Comparison of ENCODE assay signal across 13 cellular contexts in genomic region chr14:81275995-81276698, GRCh38. TPM values are rescaled to one million over a fixed set of nuclear protein-coding genes. Genes with fewer than 3 reads are reported as not detected.
A peak's percentile ranks its signal among the peaks of the same experiment; 100 is the strongest.
DNase-seq lines count a peak whose midpoint lies in the region; ATAC-seq, FAIRE-seq and TF ChIP-seq lines count a peak whose summit lies in the region.
"Had no signal": no experiment of that assay in that cellular context is flagged by ENCODE, and none has a peak within 500 bp of the region (broad histone marks: within the 10 kb centered on the region; RNA-seq: fewer than 3 reads in every experiment).

No MANE protein-coding gene starts in this region.

- intact Hi-C loops in activated B cell treated with CpG ODN at 0.5 μM for 24 hours (cut with micrococcal nuclease), result no loop called here

- peaks cover 17% of the 10 kb centered on the region for H3K4me1 Mint-ChIP-seq in activated B cell treated with CpG ODN at 0.5 μM for 24 hours
- H3K4me1 Mint-ChIP-seq in stimulated activated memory B cell treated with anti-CD40 and anti-IgM and Interleukin-4, amounts not matched to agents 10 μg/mL and 1 μg/mL and 100 μg/mL, for 72 hours, result peaks cover 16% of the 10 kb centered on the region
- H3K4me1 Mint-ChIP-seq: activated T-helper 17 cell treated with anti-CD3 and anti-CD28 coated beads, Interleukin-2, amount 50 U/mL, for 72 hours had no signal

- peak; percentile 60 for DNase-seq in DMS 273 (lab: John Stamatoyannopoulos, UW; ENCODE audit: unreplicated experiment)
- DNase-seq in DMS 273 treated with DMSO at 0.1 percent for 48 hours (lab: John Stamatoyannopoulos, UW), result no peak
- DNase-seq in activated B cell treated with CpG ODN at 0.5 μM for 24 hours, result no peak
- no peak for DNase-seq in iPS-NIHi11 (ENCODE audit: low spot score)
- no peak for DNase-seq in HTR-8/SVneo (ENCODE audit: insufficient read length, low spot score)
- DNase-seq in SHP77 treated with DMSO at 0.1 percent for 48 hours (lab: John Stamatoyannopoulos, UW), result no peak
- DNase-seq: lower lobe of right lung, MM.1S, PC-9 had no signal

- no peak overlapping the region for H3K27ac Mint-ChIP-seq in activated B cell treated with CpG ODN at 0.5 μM for 24 hours
- H3K27ac Mint-ChIP-seq in stimulated activated memory B cell treated with anti-CD40 and anti-IgM and Interleukin-4, amounts not matched to agents 10 μg/mL and 1 μg/mL and 100 μg/mL, for 72 hours, result no peak overlapping the region
- H3K27ac Mint-ChIP-seq: activated T-helper 17 cell treated with anti-CD3 and anti-CD28 coated beads, Interleukin-2, amount 50 U/mL, for 72 hours had no signal

- no peak for TF ChIP-seq CTCF in activated B cell treated with CpG ODN at 0.5 μM for 24 hours (IDR thresholded peaks at IDR 0.05)

- ATAC-seq in HG02970 (IDR thresholded peaks at IDR 0.05; ENCODE audit: low FRiP score, unreplicated experiment) (peak; percentile 57), activated B cell treated with CpG ODN at 0.5 μM for 24 hours (ENCODE audit: low read depth) (peak; percentile 58)
- ATAC-seq in stimulated activated memory B cell treated with anti-CD40 and anti-IgM and Interleukin-4, amounts not matched to agents 10 μg/mL and 1 μg/mL and 100 μg/mL, for 72 hours, result peak; percentile 56
- ATAC-seq: activated T-helper 17 cell treated with anti-CD3 and anti-CD28 coated beads, Interleukin-2, amount 50 U/mL, for 72 hours; gastroesophageal sphincter; lower lobe of right lung had no signal

- no peaks in the 10 kb centered on the region for H3K9me3 Mint-ChIP-seq in activated B cell treated with CpG ODN at 0.5 μM for 24 hours
- H3K9me3 Mint-ChIP-seq in stimulated activated memory B cell treated with anti-CD40 and anti-IgM and Interleukin-4, amounts not matched to agents 10 μg/mL and 1 μg/mL and 100 μg/mL, for 72 hours, result no peaks in the 10 kb centered on the region
- H3K9me3 Mint-ChIP-seq: activated T-helper 17 cell treated with anti-CD3 and anti-CD28 coated beads, Interleukin-2, amount 50 U/mL, for 72 hours had no signal

- H3K27me3 Mint-ChIP-seq in activated B cell treated with CpG ODN at 0.5 μM for 24 hours, result peaks cover 37% of the 10 kb centered on the region
- peaks cover 56% of the 10 kb centered on the region for H3K27me3 Mint-ChIP-seq in stimulated activated memory B cell treated with anti-CD40 and anti-IgM and Interleukin-4, amounts not matched to agents 10 μg/mL and 1 μg/mL and 100 μg/mL, for 72 hours

- H3K4me3 Mint-ChIP-seq in activated B cell treated with CpG ODN at 0.5 μM for 24 hours, result no peak overlapping the region
- no peak overlapping the region for H3K4me3 Mint-ChIP-seq in stimulated activated memory B cell treated with anti-CD40 and anti-IgM and Interleukin-4, amounts not matched to agents 10 μg/mL and 1 μg/mL and 100 μg/mL, for 72 hours
- H3K4me3 Mint-ChIP-seq: activated T-helper 17 cell treated with anti-CD3 and anti-CD28 coated beads, Interleukin-2, amount 50 U/mL, for 72 hours had no signal

- POLR2A ChIA-PET in activated B cell treated with CpG ODN at 0.5 μM for 24 hours (lab: Charles Lee), result interaction anchor here (0.6 kb wide), 1 partner anchor 53 kb away, joined by 3 read pairs; no protein-coding TSS in a partner anchor

- no peak for FAIRE-seq in HTR-8/SVneo (lab: Jason Lieb, UNC)

- CTCF ChIA-PET in activated B cell treated with CpG ODN at 0.5 μM for 24 hours (lab: Charles Lee), result interaction anchor here (0.9 kb wide), 1 partner anchor 9 kb away, joined by 3 read pairs; no protein-coding TSS in a partner anchor

- H3K36me3 Mint-ChIP-seq in activated B cell treated with CpG ODN at 0.5 μM for 24 hours (ENCODE audit: low read depth), result no peaks in the 10 kb centered on the region
- H3K36me3 Mint-ChIP-seq in stimulated activated memory B cell treated with anti-CD40 and anti-IgM and Interleukin-4, amounts not matched to agents 10 μg/mL and 1 μg/mL and 100 μg/mL, for 72 hours, result no peaks in the 10 kb centered on the region

RNA-seq across cellular contexts. Expression of gene GTF2A1, which starts 55.4 kb away (rescaled TPM):
- total RNA-seq in activated B cell treated with CpG ODN at 0.5 μM for 24 hours, result 38.5 and 40.9 TPM in 2 replicates
